In genomic region chr10:70331486-70332268, GRCh38 we compare ENCODE assay signal across 8 cellular contexts. TPM values are rescaled to one million over a fixed set of nuclear protein-coding genes. Genes with fewer than 3 reads are reported as not detected.
DNase-seq lines count a peak whose midpoint lies in the region; ATAC-seq and TF ChIP-seq lines count a peak whose summit lies in the region.

No MANE protein-coding gene starts in this region.

- peaks cover 7 to 15% of the 10 kb centered on the region in 2 donors for H3K4me1 ChIP-seq in adrenal gland (replicated peaks in 1 of 2)
- peaks cover 17 to 71% (median 35%) of the 10 kb centered on the region in 6 donors for H3K4me1 ChIP-seq in spleen

- 19 to 39% (median 23%) methylated on average over 8 to 10 of the region's 10 CpGs for WGBS in adrenal gland, 4 donors
- WGBS in spleen, 5 donors, result 9 to 25% (median 21%) methylated on average over 7 to 10 of the region's 10 CpGs

- H3K9me3 ChIP-seq in adrenal gland (replicated peaks in 1 of 3) (no peaks in the 10 kb centered on the region), spleen (peaks cover 0 to 14% (median 0%) of the 10 kb centered on the region in 8 donors)

- H3K27ac ChIP-seq in adrenal gland, result peak overlapping the region in 1 of 5 donors; percentile 64
- H3K27ac ChIP-seq in spleen, result peak overlapping the region in 6 of 8 donors; percentile 29 to 70 (median 44)

- TF ChIP-seq CTCF in adrenal gland (IDR thresholded peaks at IDR 0.05) (peak in 4 of 6 experiments; percentile 17 to 25 (median 20)), spleen (IDR thresholded peaks at IDR 0.05 in 8 of 11, conservative IDR thresholded peaks at IDR 0.05 in 3 of 11) (peak in 2 of 11 experiments; percentile 16 to 30)

- intact Hi-C loops in adrenal gland (cut with DNase I), result no loop called here
- intact Hi-C loops in left ventricle myocardium superior (cut with micrococcal nuclease), result loop anchor here (2.0 kb wide), 1 partner anchor 67 kb away; no protein-coding TSS in a partner anchor
- intact Hi-C loops in spleen (cut with DNase I; ENCODE audit: low total_unique reads), result no loop called here

- H3K27me3 ChIP-seq in adrenal gland (no peaks in the 10 kb centered on the region), spleen (replicated peaks in 1 of 7) (peaks cover 0 to 32% (median 0%) of the 10 kb centered on the region in 7 donors)

- H3K36me3 ChIP-seq in adrenal gland (replicated peaks in 1 of 2) (no peaks in the 10 kb centered on the region), spleen (no peaks in the 10 kb centered on the region)

- ATAC-seq in HG03025 (IDR thresholded peaks at IDR 0.05; ENCODE audit: low FRiP score, unreplicated experiment) (peak; percentile 55), left ventricle myocardium superior (peak; percentile 89), HG03520 (IDR thresholded peaks at IDR 0.05; ENCODE audit: unreplicated experiment) (no peak)

- TF ChIP-seq POLR2A in adrenal gland (IDR thresholded peaks at IDR 0.05) (no peak), spleen (IDR thresholded peaks at IDR 0.05) (no peak)

- DNase-seq in 8988T, result peak; percentile 56
- peak; percentile 67 for DNase-seq in NCI-H460 (ENCODE audit: extremely low read depth, low read depth)
- peak; percentile 62 to 89 (median 82) for DNase-seq in adrenal gland
- DNase-seq in left ventricle myocardium superior, result peak; percentile 70
- DNase-seq in spleen, result peak; percentile 80

- peak overlapping the region; percentile 9; the same call in 1 of the 2 replicates for H3K4me3 ChIP-seq in GM08714 (ENCODE audit: low read length)
- H3K4me3 ChIP-seq in adrenal gland, result no peak overlapping the region
- no peak overlapping the region for H3K4me3 ChIP-seq in spleen

RNA-seq across cellular contexts. Expression of gene NPFFR1, which starts 47.9 kb away (rescaled TPM):
- not detected in 2 replicates for total RNA-seq in NCI-H460 (2014; rRNA removed; shearing (Covaris generic))
- polyA plus RNA-seq in NCI-H460 (2014; cell fraction: nucleus; rRNA removed), result not detected in 2 replicates
- under 1 TPM in 2 of 8 donors, not detected in 6; 0.11 to 0.24 TPM for total RNA-seq in adrenal gland
- polyA plus RNA-seq in adrenal gland, result under 1 TPM in 2 of 3 donors, not detected in 1; 0.02 to 0.03 TPM
- total RNA-seq in left ventricle myocardium superior, result 0.02 TPM
- under 1 TPM in 5 of 7 donors, not detected in 2; 0.06 to 0.63 (median 0.09) TPM for total RNA-seq in spleen
- under 1 TPM; under 0.01 to 0.15 (median 0.06) TPM for polyA plus RNA-seq in spleen

RNA-seq across cellular contexts. Expression of gene LRRC20, which starts 50.7 kb away (rescaled TPM):
- total RNA-seq in NCI-H460 (2014; rRNA removed; shearing (Covaris generic)), result 8.2 and 11.0 TPM in 2 replicates
- 30.5 and 34.4 TPM in 2 replicates for polyA plus RNA-seq in NCI-H460 (2014; cell fraction: nucleus; rRNA removed)
- total RNA-seq in adrenal gland (10 to 100 TPM in 3 of 8 donors, 1 to 10 TPM in 5; 4.9 to 24.1 (median 8.9) TPM), left ventricle myocardium superior (60.9 TPM), spleen (1 to 10 TPM; 2.4 to 4.9 (median 3.9) TPM)
- polyA plus RNA-seq in adrenal gland (1 to 10 TPM; 1.7 to 6.0 (median 3.5) TPM), spleen (1 to 10 TPM; 1.6 to 3.6 (median 2.9) TPM)
